In the genomic region with DNA sequence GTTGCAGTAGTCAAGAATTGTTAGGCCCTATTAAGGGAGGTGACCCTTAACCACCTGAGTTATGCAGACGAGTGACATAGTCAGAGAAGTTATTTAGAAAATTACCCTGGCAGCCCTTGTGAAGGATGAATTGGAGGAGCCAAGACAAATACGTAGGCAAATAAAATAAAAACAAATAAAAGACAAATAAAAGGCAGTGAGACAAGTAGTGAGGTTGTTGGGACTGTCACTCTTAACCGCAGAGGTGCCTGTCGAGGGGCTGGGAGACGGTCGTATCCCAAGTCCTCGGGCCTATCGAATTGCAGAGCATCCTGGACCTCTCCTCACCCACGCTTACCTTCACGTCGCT, we compare ENCODE assay signal across 8 cellular contexts. TPM values are rescaled to one million over a fixed set of nuclear protein-coding genes. Genes with fewer than 3 reads are reported as not detected.
A peak's percentile ranks its signal among the peaks of the same experiment; 100 is the strongest.
DNase-seq lines count a peak whose midpoint lies in the region; ATAC-seq, FAIRE-seq and TF ChIP-seq lines count a peak whose summit lies in the region.

No MANE protein-coding gene starts in this region.

- H3K4me3 ChIP-seq in iPS-18c (ENCODE audit: insufficient read depth, low read depth, low read length) (peak overlapping the region; percentile 62; the same call in 1 of the 2 replicates), A673 (ENCODE audit: low read depth, low read length, poor library complexity, severe bottlenecking) (no peak overlapping the region)

- peaks cover 8% of the 10 kb centered on the region for H3K36me3 Mint-ChIP-seq in activated B cell treated with CpG ODN at 0.5 μM for 24 hours (ENCODE audit: low read depth)
- H3K36me3 Mint-ChIP-seq in stimulated activated effector memory CD8-positive, alpha-beta T cell treated with anti-CD3 and anti-CD28 coated beads, Interleukin-12 subunit alpha, Interleukin-12 subunit beta, amount 100 ng/mL, for 72 hours: peaks cover 6% of the 10 kb centered on the region

- no peaks in the 10 kb centered on the region for H3K9me3 Mint-ChIP-seq in activated B cell treated with CpG ODN at 0.5 μM for 24 hours
- H3K9me3 Mint-ChIP-seq in stimulated activated effector memory CD8-positive, alpha-beta T cell treated with anti-CD3 and anti-CD28 coated beads, Interleukin-12 subunit alpha, Interleukin-12 subunit beta, amount 100 ng/mL, for 72 hours: no peaks in the 10 kb centered on the region

- DNase-seq in activated B cell treated with CpG ODN at 0.5 μM for 24 hours (no peak), GM19239 (ENCODE audit: insufficient read length, low spot score) (no peak), GM10248 (ENCODE audit: extremely low spot score) (no peak), A673 (ENCODE audit: low spot score) (no peak)
- no peak for DNase-seq in stimulated activated effector memory CD8-positive, alpha-beta T cell treated with anti-CD3 and anti-CD28 coated beads, Interleukin-12 subunit alpha, Interleukin-12 subunit beta, amount 100 ng/mL, for 72 hours (ENCODE audit: low spot score in 2 of 2)
- no peak for DNase-seq in stimulated activated CD4-positive, alpha-beta T cell treated with anti-CD3 and anti-CD28 coated beads, Interleukin-1b, Interleukin-23, amount 100 ng/mL, for 48 hours

- no peaks in the 10 kb centered on the region for H3K27me3 Mint-ChIP-seq in activated B cell treated with CpG ODN at 0.5 μM for 24 hours

- no peaks in the 10 kb centered on the region for H3K27me3 ChIP-seq in A673 (replicated peaks; ENCODE audit: insufficient read depth, low read depth, low read length, poor library complexity)

- ATAC-seq in GM21717 (IDR thresholded peaks at IDR 0.05; ENCODE audit: unreplicated experiment) (peak; percentile 3), activated B cell treated with CpG ODN at 0.5 μM for 24 hours (ENCODE audit: low read depth) (no peak)
- ATAC-seq in stimulated activated effector memory CD8-positive, alpha-beta T cell treated with anti-CD3 and anti-CD28 coated beads, Interleukin-12 subunit alpha, Interleukin-12 subunit beta, amount 100 ng/mL, for 72 hours: no peak

- FAIRE-seq in GM19239 (lab: Jason Lieb, UNC): no peak

- no peaks in the 10 kb centered on the region for H3K36me3 ChIP-seq in A673 (ENCODE audit: insufficient read depth, low read length, poor library complexity, severe bottlenecking)

- no peaks in the 10 kb centered on the region for H3K4me1 ChIP-seq in A673 (ENCODE audit: insufficient read depth, low read length, poor library complexity, severe bottlenecking)

- no TSS peak for BruUV-seq in A673 (replicated peaks; lab: Mats Ljungman, UMichigan)

- TF ChIP-seq CTCF in activated B cell treated with CpG ODN at 0.5 μM for 24 hours (IDR thresholded peaks at IDR 0.05) (no peak), GM10248 (IDR thresholded peaks at IDR 0.05; ENCODE audit: control extremely low read depth, extremely low read depth, low read depth, missing control alignments) (no peak), A673 (conservative IDR thresholded peaks at IDR 0.05; ENCODE audit: low read depth, low read length) (no peak)

- H3K27ac Mint-ChIP-seq in activated B cell treated with CpG ODN at 0.5 μM for 24 hours: peak overlapping the region; percentile 92
- H3K27ac Mint-ChIP-seq in stimulated activated effector memory CD8-positive, alpha-beta T cell treated with anti-CD3 and anti-CD28 coated beads, Interleukin-12 subunit alpha, Interleukin-12 subunit beta, amount 100 ng/mL, for 72 hours: peak overlapping the region; percentile 91

- H3K4me3 Mint-ChIP-seq in activated B cell treated with CpG ODN at 0.5 μM for 24 hours: peak overlapping the region; percentile 94
- peak overlapping the region; percentile 75 for H3K4me3 Mint-ChIP-seq in stimulated activated effector memory CD8-positive, alpha-beta T cell treated with anti-CD3 and anti-CD28 coated beads, Interleukin-12 subunit alpha, Interleukin-12 subunit beta, amount 100 ng/mL, for 72 hours

- CTCF ChIA-PET in activated B cell treated with CpG ODN at 0.5 μM for 24 hours (lab: Charles Lee) (no interaction called here), GM10248 (lab: Yijun Ruan, JAX) (interaction anchor here (0.9 to 1.6 kb wide), 4 partner anchors 9 to 418 kb away, joined by 3 to 5 read pairs (median 4); no protein-coding TSS in a partner anchor), A673 (lab: Charles Lee) (no interaction called here)

- H3K4me1 Mint-ChIP-seq in activated B cell treated with CpG ODN at 0.5 μM for 24 hours: peaks cover 14% of the 10 kb centered on the region
- peaks cover 6% of the 10 kb centered on the region for H3K4me1 Mint-ChIP-seq in stimulated activated effector memory CD8-positive, alpha-beta T cell treated with anti-CD3 and anti-CD28 coated beads, Interleukin-12 subunit alpha, Interleukin-12 subunit beta, amount 100 ng/mL, for 72 hours

- no peak overlapping the region for H3K27ac ChIP-seq in A673 (ENCODE audit: low read depth, low read length, poor library complexity, severe bottlenecking)

- peaks cover 2% of the 10 kb centered on the region for H3K9me3 ChIP-seq in iPS-18c (ENCODE audit: control insufficient read depth, insufficient read depth, low read length)
- H3K9me3 ChIP-seq in A673 (ENCODE audit: low read depth, low read length, poor library complexity, severe bottlenecking): peaks cover 6% of the 10 kb centered on the region

- POLR2A ChIA-PET in activated B cell treated with CpG ODN at 0.5 μM for 24 hours (lab: Charles Lee) (interaction anchor here (1.6 to 2.2 kb wide), 2 partner anchors 58 to 500 kb away, joined by 9 to 12 read pairs; partner anchors contain the start of genes LAS1L and ZC4H2), GM10248 (lab: Yijun Ruan, JAX) (no interaction called here), A673 (lab: Charles Lee; ENCODE audit: low non-redundant PET) (no interaction called here)

- intact Hi-C loops in activated B cell treated with CpG ODN at 0.5 μM for 24 hours (cut with micrococcal nuclease): loop anchor here (1.0 to 2.0 kb wide), 4 partner anchors 58 to 1473 kb away; partner anchors contain the start of genes LAS1L and ZC4H2
- intact Hi-C loops in A673 (cut with micrococcal nuclease; ENCODE audit: unreplicated experiment): no loop called here

RNA-seq across cellular contexts. Expression of gene ZC3H12B, which starts 0.4 kb away (rescaled TPM):
- total RNA-seq in activated B cell treated with CpG ODN at 0.5 μM for 24 hours (0.83 and 1.6 TPM in 2 replicates), A673 (2021) (not detected in 2 replicates)

RNA-seq across cellular contexts. Expression of gene ZC4H2, which starts 58.0 kb away (rescaled TPM):
- total RNA-seq in activated B cell treated with CpG ODN at 0.5 μM for 24 hours: 7.2 and 11.0 TPM in 2 replicates
- not detected in 2 replicates for total RNA-seq in A673 (2021)
